ENCODE assay signal across 31 cellular contexts in the genomic region with DNA sequence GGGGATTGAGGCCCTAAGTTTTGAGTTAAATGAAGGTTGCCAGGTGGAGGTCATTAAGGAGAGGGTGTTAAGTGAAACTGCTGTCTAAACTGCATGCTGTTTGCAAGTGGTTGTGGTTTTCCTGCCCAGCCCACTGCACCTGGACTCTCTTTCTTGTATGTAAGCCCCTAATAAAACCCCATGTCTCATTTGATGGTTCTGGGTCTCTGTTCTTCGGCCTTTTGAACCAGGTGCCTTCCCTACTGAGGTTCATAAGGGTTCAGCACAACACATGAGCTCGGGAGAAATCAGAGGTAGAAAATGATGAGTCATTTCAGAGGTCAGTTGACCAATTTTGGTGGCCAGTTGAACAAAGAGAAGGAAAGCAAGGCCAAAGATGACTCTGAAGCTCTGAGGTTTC.
"Had no signal": no experiment of that assay in that cellular context is flagged by ENCODE, and none has a peak within 500 bp of the region (broad histone marks: within the 10 kb centered on the region; RNA-seq: fewer than 3 reads in every experiment).

No MANE protein-coding gene starts in this region.

- H3K4me3 Mint-ChIP-seq: activated CD8-positive, alpha-beta T cell treated with anti-CD3 and anti-CD28 coated beads, Interleukin-2, amount 10 ng/mL, durations not matched to agents 7 days and 5 days; activated naive CD8-positive, alpha-beta T cell treated with anti-CD3 and anti-CD28 coated beads, Interleukin-2, amount 50 U/mL, for 24 hours; T-helper 1 cell treated with Interleukin-12 subunit alpha and Interleukin-12 subunit beta and Interleukin-4 antibody, amounts not matched to agents 30 μg/mL and 1 μg/mL, for 36 hours had no signal

- H3K4me3 ChIP-seq: ascending aorta, body of pancreas, SJSA1 had no signal

- ATAC-seq: activated CD8-positive, alpha-beta T cell treated with anti-CD3 and anti-CD28 coated beads, Interleukin-2, amount 10 ng/mL, durations not matched to agents 7 days and 5 days; activated naive CD4-positive, alpha-beta T cell treated with anti-CD3 and anti-CD28 coated beads, Interleukin-2, amount 50 U/mL, for 72 hours; activated naive CD8-positive, alpha-beta T cell treated with anti-CD3 and anti-CD28 coated beads, Interleukin-2, amount 50 U/mL, for 24 hours; body of pancreas; Panc1; SK-N-SH treated with all-trans-retinoic acid at 6 μM for 48 hours had no signal

- H3K9me3 Mint-ChIP-seq: activated naive CD4-positive, alpha-beta T cell treated with anti-CD3 and anti-CD28 coated beads, Interleukin-2, amount 50 U/mL, for 72 hours; activated naive CD8-positive, alpha-beta T cell treated with anti-CD3 and anti-CD28 coated beads, Interleukin-2, amount 50 U/mL, for 24 hours; T-helper 1 cell treated with Interleukin-12 subunit alpha and Interleukin-12 subunit beta and Interleukin-4 antibody, amounts not matched to agents 30 μg/mL and 1 μg/mL, for 36 hours had no signal

- H3K27ac ChIP-seq: ascending aorta, body of pancreas, SJSA1 had no signal

- H3K27ac Mint-ChIP-seq: activated CD8-positive, alpha-beta T cell treated with anti-CD3 and anti-CD28 coated beads, Interleukin-2, amount 10 ng/mL, durations not matched to agents 7 days and 5 days; activated naive CD4-positive, alpha-beta T cell treated with anti-CD3 and anti-CD28 coated beads, Interleukin-2, amount 50 U/mL, for 72 hours; activated naive CD8-positive, alpha-beta T cell treated with anti-CD3 and anti-CD28 coated beads, Interleukin-2, amount 50 U/mL, for 24 hours; T-helper 1 cell treated with Interleukin-12 subunit alpha and Interleukin-12 subunit beta and Interleukin-4 antibody, amounts not matched to agents 30 μg/mL and 1 μg/mL, for 36 hours had no signal

- H3K27me3 ChIP-seq: ascending aorta, body of pancreas, SJSA1 had no signal

- H3K36me3 ChIP-seq: ascending aorta, SJSA1 had no signal

- H3K4me1 Mint-ChIP-seq: activated naive CD8-positive, alpha-beta T cell treated with anti-CD3 and anti-CD28 coated beads, Interleukin-2, amount 50 U/mL, for 24 hours had no signal

- DNase-seq: activated CD4-positive, alpha-beta T cell treated with anti-CD3 and anti-CD28 coated beads for 48 hours; activated CD4-positive, alpha-beta T cell treated with anti-CD3 and anti-CD28 coated beads, Interleukin-2, amount 50 U/mL, for 4 hours; activated CD4-positive, CD25-positive, alpha-beta regulatory T cell treated with anti-CD3 and anti-CD28 coated beads, Interleukin-2, amount 50 U/mL, for 72 hours; activated CD8-positive, alpha-beta memory T cell treated with anti-CD3 and anti-CD28 coated beads, Interleukin-2, amount 50 U/mL, for 48 hours; activated CD8-positive, alpha-beta T cell treated with anti-CD3 and anti-CD28 coated beads, Interleukin-2, amount 10 ng/mL, durations not matched to agents 7 days and 5 days; activated naive CD4-positive, alpha-beta T cell; activated naive CD8-positive, alpha-beta T cell treated with anti-CD3 and anti-CD28 coated beads, Interleukin-2, amount 50 U/mL, for 24 hours; activated T-cell treated with anti-CD3 and anti-CD28 coated beads, Interleukin-2, amount 50 U/mL, for 1 hour; amniotic stem cell; body of pancreas; central memory CD4-positive, alpha-beta T cell; cortex of kidney; MV-4-11; NCI-H1092 treated with DMSO at 0.1 percent for 48 hours; NCI-H1436; NCI-H1694 treated with DMSO at 0.1 percent for 48 hours; NCI-H2029 treated with DMSO at 0.1 percent for 48 hours; NCI-H345; NCI-H510A; NCI-H526 treated with DMSO at 0.1 percent for 48 hours; NCI-H82; NK-92 treated with Interleukin-12 subunit alpha and Interleukin-12 subunit beta, amount 100 ng/mL, for 24 hours; OCI-M1; SHP77 had no signal

- FAIRE-seq: bronchial epithelial cell had no signal

- H3K4me1 ChIP-seq: ascending aorta, body of pancreas, SJSA1 had no signal

- H3K9me3 ChIP-seq: ascending aorta, body of pancreas, SJSA1 had no signal

- H3K36me3 Mint-ChIP-seq: activated naive CD4-positive, alpha-beta T cell treated with anti-CD3 and anti-CD28 coated beads, Interleukin-2, amount 50 U/mL, for 72 hours had no signal
